Comparison of ENCODE assay signal across 8 cellular contexts in genomic region chr16:46929378-46930332, GRCh38. TPM values are rescaled to one million over a fixed set of nuclear protein-coding genes. Genes with fewer than 3 reads are reported as not detected.
DNase-seq lines count a peak whose midpoint lies in the region; ATAC-seq and TF ChIP-seq lines count a peak whose summit lies in the region.

No MANE protein-coding gene starts in this region.

- H3K27ac Mint-ChIP-seq in activated naive CD8-positive, alpha-beta T cell treated with anti-CD3 and anti-CD28 coated beads for 36 hours = no peak overlapping the region

- H3K36me3 Mint-ChIP-seq in activated naive CD8-positive, alpha-beta T cell treated with anti-CD3 and anti-CD28 coated beads for 36 hours = peaks cover 6% of the 10 kb centered on the region

- peak; percentile 88 for TF ChIP-seq CTCF in GM12875 (IDR thresholded peaks at IDR 0.05; ENCODE audit: borderline replicate concordance, insufficient read depth, low read depth, low read length)

- intact Hi-C loops in Right ventricle myocardium superior (cut with DNase I) = no loop called here

- no peaks in the 10 kb centered on the region for H3K27me3 Mint-ChIP-seq in activated naive CD8-positive, alpha-beta T cell treated with anti-CD3 and anti-CD28 coated beads for 36 hours

- H3K4me3 Mint-ChIP-seq in activated naive CD8-positive, alpha-beta T cell treated with anti-CD3 and anti-CD28 coated beads for 36 hours = no peak overlapping the region

- H3K4me1 Mint-ChIP-seq in activated naive CD8-positive, alpha-beta T cell treated with anti-CD3 and anti-CD28 coated beads for 36 hours = peaks cover 6% of the 10 kb centered on the region

- no peak overlapping the region for H3K4me3 ChIP-seq in GM12875 (ENCODE audit: low read depth, low read length)

- no peaks in the 10 kb centered on the region for H3K9me3 Mint-ChIP-seq in activated naive CD8-positive, alpha-beta T cell treated with anti-CD3 and anti-CD28 coated beads for 36 hours

- ATAC-seq in HG03064 (IDR thresholded peaks at IDR 0.05; ENCODE audit: low read depth, unreplicated experiment) = peak; percentile 62
- peak; percentile 76 for ATAC-seq in Right ventricle myocardium superior (ENCODE audit: poor library complexity)

- DNase-seq in 8988T (peak; percentile 89), SK-N-DZ (ENCODE audit: low spot score) (peak; percentile 42), Right ventricle myocardium superior (peak; percentile 76), pons (ENCODE audit: low spot score) (peak; percentile 74), ureter (ENCODE audit: low spot score) (peak; percentile 67)
- DNase-seq in activated naive CD8-positive, alpha-beta T cell treated with anti-CD3 and anti-CD28 coated beads for 36 hours = peak; percentile 66

RNA-seq across cellular contexts. Expression of gene DNAJA2, which starts 43.8 kb away (rescaled TPM):
- polyA plus RNA-seq in SK-N-DZ (2014; cell fraction: cytosol; rRNA removed) = 88.2 and 90.2 TPM in 2 replicates
- polyA plus RNA-seq in SK-N-DZ (2014; cell fraction: nucleus; rRNA removed) = 33.9 and 50.2 TPM in 2 replicates
- total RNA-seq in activated naive CD8-positive, alpha-beta T cell treated with anti-CD3 and anti-CD28 coated beads for 36 hours = 100 to 1,000 TPM; 104 TPM
- 90.0 TPM for total RNA-seq in Right ventricle myocardium superior
- total RNA-seq in ureter = 51.5 TPM

RNA-seq across cellular contexts. Expression of gene GPT2, which starts 45.5 kb away (rescaled TPM):
- polyA plus RNA-seq in SK-N-DZ (2014; cell fraction: cytosol; rRNA removed) = 48.0 and 48.4 TPM in 2 replicates
- polyA plus RNA-seq in SK-N-DZ (2014; cell fraction: nucleus; rRNA removed) = 39.8 and 41.3 TPM in 2 replicates
- total RNA-seq in activated naive CD8-positive, alpha-beta T cell treated with anti-CD3 and anti-CD28 coated beads for 36 hours = 10 to 100 TPM; 33.2 to 35.8 TPM
- total RNA-seq in Right ventricle myocardium superior (22.9 TPM), ureter (34.2 TPM)
